ENCODE assay signal across 19 cellular contexts in genomic region chr1:92333668-92334067, GRCh38. TPM values are rescaled to one million over a fixed set of nuclear protein-coding genes. Genes with fewer than 3 reads are reported as not detected.
DNase-seq lines count a peak whose midpoint lies in the region; ATAC-seq and TF ChIP-seq lines count a peak whose summit lies in the region.
"Had no signal": no experiment of that assay in that cellular context is flagged by ENCODE, and none has a peak within 500 bp of the region (broad histone marks: within the 10 kb centered on the region; RNA-seq: fewer than 3 reads in every experiment).

No MANE protein-coding gene starts in this region.

- H3K27ac ChIP-seq in endodermal cell (ENCODE audit: low read depth, low read length), result no peak overlapping the region
- H3K27ac ChIP-seq in CD4-positive, alpha-beta T cell (ENCODE audit: low read depth, low read length), result no peak overlapping the region
- H3K27ac ChIP-seq: C4-2B had no signal

- POLR2A ChIA-PET in CD4-positive, alpha-beta T cell (lab: Charles Lee), result no interaction called here

- H3K27me3 Mint-ChIP-seq in activated naive CD4-positive, alpha-beta T cell treated with anti-CD3 and anti-CD28 coated beads for 36 hours (ENCODE audit: low read depth), result no peaks in the 10 kb centered on the region
- H3K27me3 Mint-ChIP-seq in activated T-helper 17 cell treated with anti-CD3 and anti-CD28 coated beads, Interleukin-2, amount 50 U/mL, for 72 hours, result no peaks in the 10 kb centered on the region
- no peaks in the 10 kb centered on the region for H3K27me3 Mint-ChIP-seq in endodermal cell (ENCODE audit: insufficient read depth)
- H3K27me3 Mint-ChIP-seq in CD4-positive, alpha-beta T cell, result no peaks in the 10 kb centered on the region

- 90 to 92% methylated on average over 2 to 3 of the region's 3 CpGs for WGBS in endodermal cell (ENCODE audit: insufficient coverage in 1 of 2, insufficient read length in 1 of 2), 2 experiments

- DNase-seq in activated naive CD4-positive, alpha-beta T cell treated with anti-CD3 and anti-CD28 coated beads for 36 hours, result no peak
- no peak for DNase-seq in activated naive CD4-positive, alpha-beta T cell treated with anti-CD3 and anti-CD28 coated beads, Interleukin-2, amount 50 U/mL, for 16 hours
- DNase-seq in endodermal cell (no peak), posterior vena cava (ENCODE audit: low spot score) (no peak), NCI-H82 treated with DMSO at 0.1 percent for 48 hours (lab: John Stamatoyannopoulos, UW; ENCODE audit: unreplicated experiment) (no peak)
- DNase-seq in CD4-positive, alpha-beta T cell, result no peak
- DNase-seq: ACHN, DND-41, H7, HFFc6, KG1, NCI-H1105 treated with DMSO at 0.1 percent for 48 hours, NCI-H1694, NCI-H2081 treated with DMSO at 0.1 percent for 48 hours, NCI-H446 treated with DMSO at 0.1 percent for 48 hours, NCI-H69 had no signal

- H3K9ac ChIP-seq in endodermal cell (ENCODE audit: extremely low read depth, low read length, poor library complexity, severe bottlenecking), result no peak overlapping the region

- no peaks in the 10 kb centered on the region for H3K27me3 ChIP-seq in endodermal cell (ENCODE audit: control insufficient read depth, insufficient read depth, low read length, poor library complexity, severe bottlenecking)
- no peaks in the 10 kb centered on the region for H3K27me3 ChIP-seq in CD4-positive, alpha-beta T cell (ENCODE audit: control insufficient read depth, insufficient read depth, low read length)

- intact Hi-C loops in activated naive CD4-positive, alpha-beta T cell treated with anti-CD3 and anti-CD28 coated beads for 36 hours (cut with micrococcal nuclease), result no loop called here
- intact Hi-C loops in posterior vena cava (cut with DNase I), result no loop called here
- intact Hi-C loops in CD4-positive, alpha-beta T cell (cut with DNase I, micrococcal nuclease), result no loop called here

- CTCF ChIA-PET in activated naive CD4-positive, alpha-beta T cell treated with anti-CD3 and anti-CD28 coated beads for 36 hours (lab: Charles Lee), result interaction anchor here (0.6 to 1.2 kb wide), 2 partner anchors 20 to 23 kb away, joined by 3 read pairs; no protein-coding TSS in a partner anchor
- CTCF ChIA-PET in CD4-positive, alpha-beta T cell (lab: Charles Lee), result no interaction called here

- no peak overlapping the region for H3K4me3 Mint-ChIP-seq in activated naive CD4-positive, alpha-beta T cell treated with anti-CD3 and anti-CD28 coated beads for 36 hours
- peak overlapping the region; percentile 38 for H3K4me3 Mint-ChIP-seq in activated T-helper 17 cell treated with anti-CD3 and anti-CD28 coated beads, Interleukin-2, amount 50 U/mL, for 72 hours
- no peak overlapping the region for H3K4me3 Mint-ChIP-seq in endodermal cell
- no peak overlapping the region for H3K4me3 Mint-ChIP-seq in CD4-positive, alpha-beta T cell
- H3K4me3 Mint-ChIP-seq: HFFc6 had no signal

- H3K4me1 ChIP-seq in endodermal cell (ENCODE audit: control insufficient read depth, insufficient read depth, low read length), result no peaks in the 10 kb centered on the region

- H3K9me3 ChIP-seq in endodermal cell (ENCODE audit: control insufficient read depth, low read length), result peaks cover 2% of the 10 kb centered on the region
- peaks cover 1% of the 10 kb centered on the region for H3K9me3 ChIP-seq in CD4-positive, alpha-beta T cell (ENCODE audit: control insufficient read depth, low read length)

- no peak for TF ChIP-seq CTCF in endodermal cell (conservative IDR thresholded peaks at IDR 0.05)
- TF ChIP-seq CTCF in CD4-positive, alpha-beta T cell (IDR thresholded peaks at IDR 0.05), result no peak

- peaks cover 27% of the 10 kb centered on the region for H3K4me1 Mint-ChIP-seq in activated naive CD4-positive, alpha-beta T cell treated with anti-CD3 and anti-CD28 coated beads for 36 hours (ENCODE audit: low read depth)
- H3K4me1 Mint-ChIP-seq in activated T-helper 17 cell treated with anti-CD3 and anti-CD28 coated beads, Interleukin-2, amount 50 U/mL, for 72 hours, result peaks cover 25% of the 10 kb centered on the region
- H3K4me1 Mint-ChIP-seq in endodermal cell, result no peaks in the 10 kb centered on the region
- peaks cover 17% of the 10 kb centered on the region for H3K4me1 Mint-ChIP-seq in CD4-positive, alpha-beta T cell (ENCODE audit: low read depth)

- no peak overlapping the region for H3K4me3 ChIP-seq in endodermal cell (ENCODE audit: low read length)

- peaks cover 31% of the 10 kb centered on the region for H3K36me3 Mint-ChIP-seq in activated naive CD4-positive, alpha-beta T cell treated with anti-CD3 and anti-CD28 coated beads for 36 hours (ENCODE audit: low read depth)
- peaks cover 64% of the 10 kb centered on the region for H3K36me3 Mint-ChIP-seq in activated T-helper 17 cell treated with anti-CD3 and anti-CD28 coated beads, Interleukin-2, amount 50 U/mL, for 72 hours (ENCODE audit: low read depth)
- peaks cover 54% of the 10 kb centered on the region for H3K36me3 Mint-ChIP-seq in endodermal cell (ENCODE audit: low read depth)
- H3K36me3 Mint-ChIP-seq in CD4-positive, alpha-beta T cell (ENCODE audit: low read depth), result peaks cover 62% of the 10 kb centered on the region

- H3K36me3 ChIP-seq in endodermal cell (ENCODE audit: control insufficient read depth, insufficient read depth, low read length), result peaks cover 55% of the 10 kb centered on the region

- peak; percentile 70 for ATAC-seq in activated T-helper 17 cell treated with anti-CD3 and anti-CD28 coated beads, Interleukin-2, amount 50 U/mL, for 72 hours (replicated peaks)
- ATAC-seq in CD4-positive, alpha-beta T cell (ENCODE audit: poor library complexity), result no peak
- ATAC-seq: Right ventricle myocardium inferior had no signal

- H3K27ac Mint-ChIP-seq in activated naive CD4-positive, alpha-beta T cell treated with anti-CD3 and anti-CD28 coated beads for 36 hours, result peak overlapping the region; percentile 66
- H3K27ac Mint-ChIP-seq in activated T-helper 17 cell treated with anti-CD3 and anti-CD28 coated beads, Interleukin-2, amount 50 U/mL, for 72 hours, result peak overlapping the region; percentile 54
- peak overlapping the region; percentile 52 for H3K27ac Mint-ChIP-seq in endodermal cell
- no peak overlapping the region for H3K27ac Mint-ChIP-seq in CD4-positive, alpha-beta T cell
- H3K27ac Mint-ChIP-seq: HFFc6 had no signal

- H3K9me3 Mint-ChIP-seq in activated naive CD4-positive, alpha-beta T cell treated with anti-CD3 and anti-CD28 coated beads for 36 hours, result peaks cover 3% of the 10 kb centered on the region
- peaks cover 4% of the 10 kb centered on the region for H3K9me3 Mint-ChIP-seq in activated T-helper 17 cell treated with anti-CD3 and anti-CD28 coated beads, Interleukin-2, amount 50 U/mL, for 72 hours
- H3K9me3 Mint-ChIP-seq in endodermal cell, result peaks cover 8% of the 10 kb centered on the region
- H3K9me3 Mint-ChIP-seq in CD4-positive, alpha-beta T cell, result no peaks in the 10 kb centered on the region

RNA-seq across cellular contexts. Expression of gene RPAP2, which starts 34.8 kb away (rescaled TPM):
- total RNA-seq in activated naive CD4-positive, alpha-beta T cell treated with anti-CD3 and anti-CD28 coated beads for 36 hours, result 10 to 100 TPM; 21.0 to 21.9 TPM
- total RNA-seq in activated T-helper 17 cell treated with anti-CD3 and anti-CD28 coated beads, Interleukin-2, amount 50 U/mL, for 72 hours, result 10 to 100 TPM; 25.6 to 29.0 TPM
- total RNA-seq in endodermal cell (10 to 100 TPM; 38.6 to 43.7 TPM), posterior vena cava (10 to 100 TPM; 36.6 to 38.1 TPM)
- polyA plus RNA-seq in endodermal cell (2013, experiment 1 of 2), result 22.1 TPM
- 23.9 TPM for polyA plus RNA-seq in endodermal cell (2013, experiment 2 of 2)
- total RNA-seq in CD4-positive, alpha-beta T cell, result 10 to 100 TPM; 23.4 to 26.5 TPM

RNA-seq across cellular contexts. Expression of gene GLMN, which starts 34.9 kb away (rescaled TPM):
- total RNA-seq in activated naive CD4-positive, alpha-beta T cell treated with anti-CD3 and anti-CD28 coated beads for 36 hours, result 10 to 100 TPM; 14.0 to 15.3 TPM
- total RNA-seq in activated T-helper 17 cell treated with anti-CD3 and anti-CD28 coated beads, Interleukin-2, amount 50 U/mL, for 72 hours, result 10 to 100 TPM; 19.7 to 25.8 TPM
- total RNA-seq in endodermal cell (10 to 100 TPM; 27.2 to 27.7 TPM), posterior vena cava (10 to 100 TPM in 1 of 2 donors, 1 to 10 TPM in 1; 9.0 to 10.3 TPM)
- polyA plus RNA-seq in endodermal cell (2013, experiment 1 of 2), result 22.1 TPM
- polyA plus RNA-seq in endodermal cell (2013, experiment 2 of 2), result 22.1 TPM
- 10 to 100 TPM in 1 of 2 experiments, 1 to 10 TPM in 1; 7.7 to 11.7 TPM for total RNA-seq in CD4-positive, alpha-beta T cell
